In genomic region chr3:144522461-144522860, GRCh38 we compare ENCODE assay signal across 36 cellular contexts.
"Had no signal": no experiment of that assay in that cellular context is flagged by ENCODE, and none has a peak within 500 bp of the region (broad histone marks: within the 10 kb centered on the region; RNA-seq: fewer than 3 reads in every experiment).

No MANE protein-coding gene starts in this region.

- DNase-seq: Karpas-422, Kasumi-1, MG63, MM.1S, MV-4-11, NCI-H1048, NCI-H1092, NCI-H1092 treated with DMSO at 0.1 percent for 48 hours, NCI-H1105, NCI-H1105 treated with DMSO at 0.1 percent for 48 hours, NCI-H1417, NCI-H1417 treated with DMSO at 0.1 percent for 48 hours, NCI-H1436, NCI-H1436 treated with DMSO at 0.1 percent for 48 hours, NCI-H1694, NCI-H1694 treated with DMSO at 0.1 percent for 48 hours, NCI-H187, NCI-H187 treated with DMSO at 0.1 percent for 48 hours, NCI-H1930, NCI-H2029, NCI-H2029 treated with DMSO at 0.1 percent for 48 hours, NCI-H2081, NCI-H2081 treated with DMSO at 0.1 percent for 48 hours, NCI-H2107, NCI-H2171, NCI-H2171 treated with DMSO at 0.1 percent for 48 hours, NCI-H2227 treated with DMSO at 0.1 percent for 48 hours, NCI-H226, NCI-H345, NCI-H446, NCI-H446 treated with DMSO at 0.1 percent for 48 hours, NCI-H510A, NCI-H510A treated with DMSO at 0.1 percent for 48 hours, NCI-H524, NCI-H524 treated with DMSO at 0.1 percent for 48 hours had no signal

- H3K9me3 ChIP-seq: MG63 had no signal

- H3K27me3 ChIP-seq: MG63 had no signal

- H3K36me3 ChIP-seq: MG63 had no signal

- H3K4me3 ChIP-seq: MG63 had no signal

- H3K27ac ChIP-seq: KMS-11 had no signal
